Comparison of ENCODE assay signal across 29 cellular contexts in genomic region chr16:7408700-7409340, GRCh38.
"Had no signal": no experiment of that assay in that cellular context is flagged by ENCODE, and none has a peak within 500 bp of the region (broad histone marks: within the 10 kb centered on the region; RNA-seq: fewer than 3 reads in every experiment).

No MANE protein-coding gene starts in this region.

- H3K9ac ChIP-seq: parathyroid adenoma had no signal

- H2AFZ ChIP-seq: parathyroid adenoma had no signal

- H3K4me1 ChIP-seq: body of pancreas, lower lobe of right lung, tibial artery, upper lobe of right lung had no signal

- H3K27me3 ChIP-seq: body of pancreas, cardiac muscle cell, right atrium auricular region, tibial artery, upper lobe of right lung had no signal

- H3K4me1 Mint-ChIP-seq: activated CD4-positive, alpha-beta memory T cell treated with anti-CD3 and anti-CD28 coated beads, Interleukin-2, amount 10 ng/mL, durations not matched to agents 7 days and 5 days; activated CD4-positive, alpha-beta T cell treated with anti-CD3 and anti-CD28 coated beads, Interleukin-2, amount 10 ng/mL, durations not matched to agents 7 days and 5 days; WTC11 had no signal

- H3K36me3 ChIP-seq: cardiac muscle cell, lower lobe of right lung, right atrium auricular region, suprapubic skin, tibial artery, upper lobe of right lung had no signal

- H3K9me3 ChIP-seq: body of pancreas, lower lobe of right lung, mucosa of descending colon, psoas muscle, right atrium auricular region, suprapubic skin, upper lobe of right lung had no signal

- H3K27me3 Mint-ChIP-seq: activated CD4-positive, alpha-beta memory T cell treated with anti-CD3 and anti-CD28 coated beads, Interleukin-2, amount 10 ng/mL, durations not matched to agents 7 days and 5 days; activated CD4-positive, alpha-beta T cell treated with anti-CD3 and anti-CD28 coated beads, Interleukin-2, amount 10 ng/mL, durations not matched to agents 7 days and 5 days; effector memory CD8-positive, alpha-beta T cell; natural killer cell treated with Interleukin-12 subunit alpha and Interleukin-12 subunit beta and Interleukin-15 and Interleukin-18, amount 100 ng/mL, for 72 hours had no signal

- H3K27ac ChIP-seq: body of pancreas, cardiac muscle cell, lower lobe of right lung, parathyroid adenoma, psoas muscle, right atrium auricular region, suprapubic skin, tibial artery, upper lobe of right lung had no signal

- H3K79me2 ChIP-seq: parathyroid adenoma had no signal

- H3K4me3 Mint-ChIP-seq: activated CD4-positive, alpha-beta memory T cell treated with anti-CD3 and anti-CD28 coated beads, Interleukin-2, amount 10 ng/mL, durations not matched to agents 7 days and 5 days; activated CD4-positive, alpha-beta T cell treated with anti-CD3 and anti-CD28 coated beads, Interleukin-2, amount 10 ng/mL, durations not matched to agents 7 days and 5 days; effector memory CD8-positive, alpha-beta T cell; natural killer cell treated with Interleukin-12 subunit alpha and Interleukin-12 subunit beta and Interleukin-15 and Interleukin-18, amount 100 ng/mL, for 72 hours; WTC11 had no signal

- DNase-seq: activated CD4-positive, alpha-beta memory T cell treated with anti-CD3 and anti-CD28 coated beads, Interleukin-2, amount 10 ng/mL, durations not matched to agents 7 days and 5 days; activated CD4-positive, alpha-beta T cell treated with anti-CD3 and anti-CD28 coated beads for 1 hour; activated CD4-positive, alpha-beta T cell treated with anti-CD3 and anti-CD28 coated beads, Interleukin-2, amount 10 ng/mL, durations not matched to agents 7 days and 5 days; activated naive CD4-positive, alpha-beta T cell; activated T-cell treated with anti-CD3 and anti-CD28 coated beads, Interleukin-2, amount 50 U/mL, for 48 hours; body of pancreas; cortex of kidney; effector memory CD8-positive, alpha-beta T cell; hippocampal formation; kidney; lower lobe of right lung; mesenchymal stem cell; mucosa of descending colon; occipital lobe; psoas muscle; stimulated activated CD4-positive, alpha-beta T cell treated with anti-CD3 and anti-CD28 coated beads, Interleukin-15, amount 100 ng/mL, for 24 hours; stimulated activated naive CD4-positive, alpha-beta T cell; T-helper 2 cell; tibial artery; upper lobe of right lung had no signal

- ATAC-seq: activated naive CD4-positive, alpha-beta T cell treated with anti-CD3 and anti-CD28 coated beads, Interleukin-2, amount 50 U/mL, for 72 hours; body of pancreas; effector memory CD8-positive, alpha-beta T cell; left lobe of liver; lower lobe of right lung; mucosa of descending colon; natural killer cell treated with Interleukin-12 subunit alpha and Interleukin-12 subunit beta and Interleukin-15 and Interleukin-18, amount 100 ng/mL, for 72 hours; psoas muscle; upper lobe of right lung; WTC11 had no signal

- H3K27ac Mint-ChIP-seq: activated CD4-positive, alpha-beta memory T cell treated with anti-CD3 and anti-CD28 coated beads, Interleukin-2, amount 10 ng/mL, durations not matched to agents 7 days and 5 days; activated CD4-positive, alpha-beta T cell treated with anti-CD3 and anti-CD28 coated beads, Interleukin-2, amount 10 ng/mL, durations not matched to agents 7 days and 5 days; activated naive CD4-positive, alpha-beta T cell treated with anti-CD3 and anti-CD28 coated beads, Interleukin-2, amount 50 U/mL, for 72 hours; activated T-helper 2 cell treated with anti-CD3 and anti-CD28 coated beads, Interferon-gamma antibody, Interleukin-2, Interleukin-4, amounts not matched to agents 10 μg/mL and 5 μg/mL and 100 μg/mL, durations not matched to agents 14 hours and 24 hours and 36 hours; effector memory CD8-positive, alpha-beta T cell; natural killer cell treated with Interleukin-12 subunit alpha and Interleukin-12 subunit beta and Interleukin-15 and Interleukin-18, amount 100 ng/mL, for 72 hours; WTC11 had no signal

- H3K4me3 ChIP-seq: body of pancreas, cardiac muscle cell, lower lobe of right lung, mucosa of descending colon, psoas muscle, right atrium auricular region, suprapubic skin, tibial artery, upper lobe of right lung had no signal

- H3K36me3 Mint-ChIP-seq: natural killer cell treated with Interleukin-12 subunit alpha and Interleukin-12 subunit beta and Interleukin-15 and Interleukin-18, amount 100 ng/mL, for 72 hours had no signal
